In the genomic region with DNA sequence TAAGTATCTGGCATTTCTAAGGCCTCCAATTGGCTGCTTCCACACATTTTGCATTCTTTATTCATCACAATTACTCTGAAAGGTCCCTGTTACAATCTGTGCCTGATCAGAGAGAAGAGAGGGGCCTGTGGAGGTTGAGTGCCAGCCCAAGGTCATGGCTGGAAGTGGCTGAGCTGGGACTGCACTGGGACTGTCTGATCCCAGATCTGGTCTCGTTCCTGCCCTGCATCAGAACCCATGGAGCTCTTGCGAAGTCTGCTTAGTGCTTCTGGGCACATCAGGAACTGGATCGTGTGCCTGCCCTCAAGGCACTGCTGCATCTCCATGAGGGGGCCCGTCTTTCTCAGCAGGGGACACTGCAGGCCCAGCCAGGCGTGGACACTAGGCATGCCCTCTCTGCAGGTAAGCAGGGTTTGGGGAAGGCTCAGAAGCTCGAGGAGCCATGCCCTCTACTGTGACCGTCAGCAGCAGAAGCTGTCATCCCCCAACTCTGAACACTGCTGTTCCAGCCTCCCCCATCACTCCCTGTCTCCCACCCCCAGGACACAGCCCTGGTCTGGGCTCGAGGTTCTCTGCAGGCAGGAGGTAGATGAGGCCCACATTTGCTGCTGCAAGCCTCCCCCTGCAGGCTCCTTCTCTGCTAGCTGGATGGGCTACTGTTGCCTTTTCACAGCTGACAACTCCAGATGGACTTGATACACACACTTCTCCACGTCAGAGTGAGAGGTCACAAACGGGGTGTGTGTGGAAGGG, we compare ENCODE assay signal across 18 cellular contexts.
A peak's percentile ranks its signal among the peaks of the same experiment; 100 is the strongest.
DNase-seq lines count a peak whose midpoint lies in the region; ATAC-seq and TF ChIP-seq lines count a peak whose summit lies in the region.
"Had no signal": no experiment of that assay in that cellular context is flagged by ENCODE, and none has a peak within 500 bp of the region (broad histone marks: within the 10 kb centered on the region; RNA-seq: fewer than 3 reads in every experiment).

No MANE protein-coding gene starts in this region.

- peak overlapping the region; percentile 21; the same call in 1 of the 2 replicates for H3K14ac ChIP-seq in H9 (ENCODE audit: insufficient read depth, low read length)

- H3K18ac ChIP-seq in H9 (ENCODE audit: insufficient read length, low read depth, low read length) = no peak overlapping the region

- H4K91ac ChIP-seq in H9 (ENCODE audit: insufficient read length, low read depth, low read length) = no peak overlapping the region

- H4K20me1 ChIP-seq in H9 (ENCODE audit: control insufficient read depth, insufficient read depth, insufficient read length) = no peaks in the 10 kb centered on the region

- H2BK5ac ChIP-seq in H9 (ENCODE audit: insufficient read length, low read length) = no peak overlapping the region

- H2AFZ ChIP-seq in H9 (ENCODE audit: low read length) = no peak overlapping the region

- no peak overlapping the region for H3K4me2 ChIP-seq in H9 (ENCODE audit: insufficient read depth, insufficient read length, low read length)
- H3K4me2 ChIP-seq: KMS-11 had no signal

- no peak overlapping the region for H3K9ac ChIP-seq in H9 (ENCODE audit: extremely low read depth, insufficient read length, low read length)
- H3K9ac ChIP-seq: KMS-11 had no signal

- no peak overlapping the region for H4K8ac ChIP-seq in H9 (replicated peaks; ENCODE audit: insufficient read length, low read depth, low read length)

- H3K4ac ChIP-seq in H9 (ENCODE audit: low read depth, low read length) = no peak overlapping the region

- peaks cover 7% of the 10 kb centered on the region for H3K27me3 Mint-ChIP-seq in H9 (ENCODE audit: low read depth)

- no peak overlapping the region for H2BK20ac ChIP-seq in H9 (ENCODE audit: low read depth, low read length, poor library complexity, severe bottlenecking)

- no peaks in the 10 kb centered on the region for H3K79me1 ChIP-seq in H9 (ENCODE audit: insufficient read depth, low read depth, low read length, poor library complexity, severe bottlenecking)

- H4K5ac ChIP-seq in H9 (ENCODE audit: insufficient read length, low read depth, low read length) = no peak overlapping the region

- no peaks in the 10 kb centered on the region for H3K79me2 ChIP-seq in H9 (ENCODE audit: insufficient read depth, low read length)

- WGBS in H9 (ENCODE audit: extremely low coverage, insufficient read length, low lambda C conversion rate) = no CpG with 5 or more reads among the region's 10 CpGs

- no peak overlapping the region for H2BK120ac ChIP-seq in H9 (ENCODE audit: low read depth, low read length, poor library complexity, severe bottlenecking)

- no peak overlapping the region for H3K4me3 ChIP-seq in fibroblast of mammary gland (ENCODE audit: control insufficient read depth, low read depth, low read length)
- H3K4me3 ChIP-seq in lower lobe of right lung = no peak overlapping the region
- H3K4me3 ChIP-seq: SJSA1 had no signal

- no peak for ATAC-seq in lower lobe of right lung
- ATAC-seq: PC-3 had no signal

- H2BK15ac ChIP-seq in H9 (ENCODE audit: low read depth, low read length) = no peak overlapping the region

- no peak overlapping the region for H3K23ac ChIP-seq in H9 (ENCODE audit: insufficient read length, low read depth, low read length)

- H3K4me1 Mint-ChIP-seq in H9 = peaks cover 0 to 17% of the 10 kb centered on the region in 2 experiments; a peak in 1 of 4 replicates
- H3K4me1 Mint-ChIP-seq: CD4-positive, alpha-beta memory T cell had no signal

- peak; percentile 50 for DNase-seq in activated effector memory CD4-positive, alpha-beta T cell treated with anti-CD3 and anti-CD28 coated beads, Interleukin-2, amount 50 U/mL, for 16 hours
- no peak for DNase-seq in activated effector memory CD4-positive, alpha-beta T cell treated with Interleukin-2 at 50 U/mL for 16 hours
- DNase-seq in H9 (no peak), fibroblast of mammary gland (ENCODE audit: low read depth) (peak; percentile 12), posterior vena cava (ENCODE audit: low spot score) (peak; percentile 62), DMS79 treated with DMSO at 0.1 percent for 48 hours (lab: John Stamatoyannopoulos, UW) (no peak), NCI-H2171 treated with DMSO at 0.1 percent for 48 hours (lab: John Stamatoyannopoulos, UW) (no peak), lower lobe of right lung (no peak)
- DNase-seq: Calu3; CD4-positive, alpha-beta memory T cell; GOT3; MV-4-11; NCI-H187 treated with DMSO at 0.1 percent for 48 hours; NCI-H345; PC-3 had no signal

- H3K23me2 ChIP-seq in H9 (ENCODE audit: insufficient read length, low read depth, low read length, poor library complexity, severe bottlenecking) = no peaks in the 10 kb centered on the region

- H3K9me3 ChIP-seq in H9 (ENCODE audit: control insufficient read depth, low read depth, low read length) = no peaks in the 10 kb centered on the region
- H3K9me3 ChIP-seq in lower lobe of right lung = no peaks in the 10 kb centered on the region
- H3K9me3 ChIP-seq: SJSA1 had no signal

- H3K27me3 ChIP-seq in H9 (ENCODE audit: insufficient read depth, low read length) (no peaks in the 10 kb centered on the region), lower lobe of right lung (ENCODE audit: low read depth) (no peaks in the 10 kb centered on the region)
- H3K27me3 ChIP-seq: SJSA1 had no signal

- H3K36me3 ChIP-seq in lower lobe of right lung = no peaks in the 10 kb centered on the region
- H3K36me3 ChIP-seq: SJSA1 had no signal

- H3K27ac Mint-ChIP-seq in H9 = no peak overlapping the region
- H3K27ac Mint-ChIP-seq: CD4-positive, alpha-beta memory T cell had no signal

- no peak overlapping the region for H2BK12ac ChIP-seq in H9 (ENCODE audit: insufficient read length, low read depth, low read length)

- no peak overlapping the region for H3K4me3 Mint-ChIP-seq in H9
- H3K4me3 Mint-ChIP-seq: CD4-positive, alpha-beta memory T cell had no signal

- H3K36me3 Mint-ChIP-seq in H9 (ENCODE audit: insufficient read depth in 1 of 3, low read depth in 3 of 3) = peaks cover 0 to 12% (median 3%) of the 10 kb centered on the region in 3 experiments; a peak in 4 of 7 replicates
- H3K36me3 Mint-ChIP-seq: CD4-positive, alpha-beta memory T cell had no signal

- no peak overlapping the region for H2AK5ac ChIP-seq in H9 (ENCODE audit: insufficient read length, low read length)

- intact Hi-C loops in posterior vena cava (cut with DNase I) (no loop called here), lower lobe of right lung (cut with DNase I) (no loop called here)

- H3K27ac ChIP-seq in H9 (ENCODE audit: insufficient read length, low read depth, low read length) (no peak overlapping the region), lower lobe of right lung (no peak overlapping the region)
- H3K27ac ChIP-seq: KMS-11, RWPE1, SJSA1 had no signal

- no peaks in the 10 kb centered on the region for H3K4me1 ChIP-seq in H9 (ENCODE audit: insufficient read depth, low read length)
- H3K4me1 ChIP-seq in lower lobe of right lung = no peaks in the 10 kb centered on the region
- H3K4me1 ChIP-seq: SJSA1 had no signal

- peaks cover 6 to 13% of the 10 kb centered on the region in 2 experiments; a peak in 4 of 5 replicates for H3K9me3 Mint-ChIP-seq in H9

- no peak overlapping the region for H3T11ph ChIP-seq in H9 (ENCODE audit: low read length)

- H3K56ac ChIP-seq in H9 (ENCODE audit: insufficient read length, low read depth, low read length) = no peak overlapping the region

- TF ChIP-seq CTCF in H9 (conservative IDR thresholded peaks at IDR 0.05) (no peak), fibroblast of mammary gland (conservative IDR thresholded peaks at IDR 0.05; ENCODE audit: control insufficient read depth, insufficient read depth, low read depth, low read length) (no peak), lower lobe of right lung (IDR thresholded peaks at IDR 0.05) (no peak)

Comparison
In these comparisons a context has a peak if more than half of its experiments do, and no peak if none do; other contexts are left out.
1. DNase-seq: peak in activated effector memory CD4-positive, alpha-beta T cell treated with anti-CD3 and anti-CD28 coated beads, Interleukin-2, amount 50 U/mL, for 16 hours (single experiment), fibroblast of mammary gland (single experiment) and posterior vena cava (single experiment); none in activated effector memory CD4-positive, alpha-beta T cell treated with Interleukin-2 at 50 U/mL for 16 hours (single experiment), H9 (single experiment), DMS79 treated with DMSO at 0.1 percent for 48 hours (single experiment), NCI-H2171 treated with DMSO at 0.1 percent for 48 hours (single experiment) and lower lobe of right lung (single experiment).